Comparison of ENCODE assay signal across 11 cellular contexts in genomic region chr3:52144796-52145735, GRCh38.
"Had no signal": no experiment of that assay in that cellular context is flagged by ENCODE, and none has a peak within 500 bp of the region (broad histone marks: within the 10 kb centered on the region; RNA-seq: fewer than 3 reads in every experiment).

No MANE protein-coding gene starts in this region.

- H3K9me3 ChIP-seq: body of pancreas, heart left ventricle had no signal

- H3K36me3 Mint-ChIP-seq: immature natural killer cell, mesothelial cell of epicardium, type B pancreatic cell had no signal

- H3K27ac Mint-ChIP-seq: activated T-cell treated with anti-CD3 and anti-CD28 coated beads, Interleukin-2, amount 50 U/mL, for 72 hours; endodermal cell; mesothelial cell of epicardium; stimulated activated naive CD8-positive, alpha-beta T cell treated with anti-CD3 and anti-CD28 coated beads, Interleukin-15, Interleukin-2, amounts not matched to agents 100 ng/mL and 50 ng/mL, for 24 hours; type B pancreatic cell had no signal

- H3K4me3 Mint-ChIP-seq: activated T-cell treated with anti-CD3 and anti-CD28 coated beads, Interleukin-2, amount 50 U/mL, for 72 hours; endodermal cell; mesothelial cell of epicardium; stimulated activated naive CD8-positive, alpha-beta T cell treated with anti-CD3 and anti-CD28 coated beads, Interleukin-15, Interleukin-2, amounts not matched to agents 100 ng/mL and 50 ng/mL, for 24 hours; type B pancreatic cell had no signal

- H3K27me3 Mint-ChIP-seq: stimulated activated naive CD8-positive, alpha-beta T cell treated with anti-CD3 and anti-CD28 coated beads, Interleukin-15, Interleukin-2, amounts not matched to agents 100 ng/mL and 50 ng/mL, for 24 hours; type B pancreatic cell had no signal

- H3K4me1 ChIP-seq: body of pancreas had no signal

- H3K4me3 ChIP-seq: body of pancreas, dorsolateral prefrontal cortex, heart left ventricle, lung, skin epidermis had no signal

- H3K27me3 ChIP-seq: body of pancreas, dorsolateral prefrontal cortex, heart left ventricle had no signal

- H3K27ac ChIP-seq: body of pancreas, heart left ventricle had no signal

- H3K9me3 Mint-ChIP-seq: activated T-cell treated with anti-CD3 and anti-CD28 coated beads, Interleukin-2, amount 50 U/mL, for 72 hours; endodermal cell; immature natural killer cell; mesothelial cell of epicardium; stimulated activated naive CD8-positive, alpha-beta T cell treated with anti-CD3 and anti-CD28 coated beads, Interleukin-15, Interleukin-2, amounts not matched to agents 100 ng/mL and 50 ng/mL, for 24 hours; type B pancreatic cell had no signal
